Comparison of ENCODE assay signal across 10 cellular contexts in genomic region chr1:226945106-226945857, GRCh38. TPM values are rescaled to one million over a fixed set of nuclear protein-coding genes. Genes with fewer than 3 reads are reported as not detected.
DNase-seq lines count a peak whose midpoint lies in the region; ATAC-seq and TF ChIP-seq lines count a peak whose summit lies in the region.
"Had no signal": no experiment of that assay in that cellular context is flagged by ENCODE, and none has a peak within 500 bp of the region (broad histone marks: within the 10 kb centered on the region; RNA-seq: fewer than 3 reads in every experiment).

No MANE protein-coding gene starts in this region.

- no peaks in the 10 kb centered on the region for H3K27me3 ChIP-seq in breast epithelium
- H3K27me3 ChIP-seq in lung (ENCODE audit: control insufficient read depth, insufficient read depth) = no peaks in the 10 kb centered on the region

- CTCF ChIA-PET in MCF 10A (lab: Yijun Ruan, JAX) = interaction anchor here (0.5 to 1.4 kb wide), 4 partner anchors 19 to 97 kb away, joined by 3 to 4 read pairs (median 4); no protein-coding TSS in a partner anchor

- TF ChIP-seq CTCF in breast epithelium (IDR thresholded peaks at IDR 0.05) = no peak
- no peak for TF ChIP-seq CTCF in MCF 10A (IDR thresholded peaks at IDR 0.05; ENCODE audit: unreplicated experiment)
- TF ChIP-seq CTCF in lung (IDR thresholded peaks at IDR 0.05; ENCODE audit: control extremely low read depth, extremely low read depth) = no peak

- no peaks in the 10 kb centered on the region for H3K36me3 ChIP-seq in breast epithelium
- no peaks in the 10 kb centered on the region for H3K36me3 ChIP-seq in lung (ENCODE audit: control insufficient read depth in 2 of 2, insufficient read depth in 2 of 2, low read length in 2 of 2)

- no peak for ATAC-seq in lung (ENCODE audit: insufficient read depth, low FRiP score)
- ATAC-seq in HG03439 (IDR thresholded peaks at IDR 0.05; ENCODE audit: unreplicated experiment) = no peak
- no peak for ATAC-seq in HG03520 (IDR thresholded peaks at IDR 0.05; ENCODE audit: unreplicated experiment)

- DNase-seq in breast epithelium (ENCODE audit: low spot score in 2 of 2) = no peak
- no peak for DNase-seq in MCF 10A (ENCODE audit: unreplicated experiment)
- DNase-seq in astrocyte of the hippocampus (ENCODE audit: low read depth, low spot score) = peak; percentile 20
- DNase-seq in lung (ENCODE audit: low spot score) = no peak
- no peak for DNase-seq in GM19240 (ENCODE audit: insufficient read length, low spot score)
- no peak for DNase-seq in NCI-H526 treated with DMSO at 0.1 percent for 48 hours (lab: John Stamatoyannopoulos, UW)
- DNase-seq: activated naive CD8-positive, alpha-beta T cell treated with anti-CD3 and anti-CD28 coated beads, Interleukin-2, amount 10 ng/mL, durations not matched to agents 7 days and 5 days had no signal

- POLR2A ChIA-PET in MCF 10A (lab: Yijun Ruan, JAX) = interaction anchor here (0.6 kb wide), 1 partner anchor 90 kb away, joined by 4 read pairs; no protein-coding TSS in a partner anchor

- no peak overlapping the region for H3K4me3 Mint-ChIP-seq in MCF 10A (ENCODE audit: unreplicated experiment)
- H3K4me3 Mint-ChIP-seq: activated naive CD8-positive, alpha-beta T cell treated with anti-CD3 and anti-CD28 coated beads, Interleukin-2, amount 10 ng/mL, durations not matched to agents 7 days and 5 days; B cell had no signal

- no peaks in the 10 kb centered on the region for H3K36me3 Mint-ChIP-seq in MCF 10A (ENCODE audit: insufficient read depth, unreplicated experiment)

- H3K4me1 Mint-ChIP-seq in MCF 10A (ENCODE audit: insufficient read depth, unreplicated experiment) = peaks cover 52% of the 10 kb centered on the region

- no peak overlapping the region for H3K4me3 ChIP-seq in breast epithelium
- no peak overlapping the region for H3K4me3 ChIP-seq in lung

- peak overlapping the region; percentile 36 to 66 for H3K27ac ChIP-seq in breast epithelium
- H3K27ac ChIP-seq in lung (ENCODE audit: low read depth in 1 of 2, low read length in 1 of 2) = peak overlapping the region; percentile 59 to 79

- no TSS peak for BruUV-seq in MCF 10A (replicated peaks; lab: Mats Ljungman, UMichigan)

- H3K27me3 Mint-ChIP-seq in MCF 10A (ENCODE audit: insufficient read depth, unreplicated experiment) = no peaks in the 10 kb centered on the region
- H3K27me3 Mint-ChIP-seq: B cell had no signal

- H3K4me1 ChIP-seq in breast epithelium (peaks cover 0 to 11% of the 10 kb centered on the region in 2 donors), lung (ENCODE audit: control insufficient read depth in 2 of 2, insufficient read depth in 2 of 2, low read length in 2 of 2) (peaks cover 15 to 34% of the 10 kb centered on the region in 2 donors)

- WGBS in lung, 2 donors = 59 to 63% methylated on average over 19 of the region's 19 CpGs

- H3K9me3 Mint-ChIP-seq in MCF 10A (ENCODE audit: unreplicated experiment) = peaks cover 7% of the 10 kb centered on the region

- H3K9me3 ChIP-seq in breast epithelium (peaks cover 0 to 6% of the 10 kb centered on the region in 2 donors), lung (ENCODE audit: control insufficient read depth in 2 of 2, insufficient read depth in 1 of 2, low read length in 1 of 2) (peaks cover 0 to 2% of the 10 kb centered on the region in 2 donors)

- intact Hi-C loops in breast epithelium (cut with DNase I; ENCODE audit: low total_unique reads) (no loop called here), MCF 10A (cut with micrococcal nuclease) (no loop called here)

- no peak for TF ChIP-seq POLR2A in breast epithelium (IDR thresholded peaks at IDR 0.05)

- H3K27ac Mint-ChIP-seq in MCF 10A (ENCODE audit: low read depth, unreplicated experiment) = no peak overlapping the region
- H3K27ac Mint-ChIP-seq: activated naive CD8-positive, alpha-beta T cell treated with anti-CD3 and anti-CD28 coated beads, Interleukin-2, amount 10 ng/mL, durations not matched to agents 7 days and 5 days; B cell had no signal

RNA-seq across cellular contexts. Expression of gene COQ8A, which starts 5.2 kb away (rescaled TPM):
- total RNA-seq in breast epithelium (100 to 1,000 TPM in 1 of 3 donors, 10 to 100 TPM in 2; 51.8 to 307 (median 60.6) TPM), MCF 10A (2022) (22.1 and 26.4 TPM in 2 replicates), lung (10 to 100 TPM; 27.4 to 50.5 TPM)
- 10 to 100 TPM; 16.2 to 30.7 TPM for polyA plus RNA-seq in lung
